ENCODE assay signal across 28 cellular contexts in the genomic region with DNA sequence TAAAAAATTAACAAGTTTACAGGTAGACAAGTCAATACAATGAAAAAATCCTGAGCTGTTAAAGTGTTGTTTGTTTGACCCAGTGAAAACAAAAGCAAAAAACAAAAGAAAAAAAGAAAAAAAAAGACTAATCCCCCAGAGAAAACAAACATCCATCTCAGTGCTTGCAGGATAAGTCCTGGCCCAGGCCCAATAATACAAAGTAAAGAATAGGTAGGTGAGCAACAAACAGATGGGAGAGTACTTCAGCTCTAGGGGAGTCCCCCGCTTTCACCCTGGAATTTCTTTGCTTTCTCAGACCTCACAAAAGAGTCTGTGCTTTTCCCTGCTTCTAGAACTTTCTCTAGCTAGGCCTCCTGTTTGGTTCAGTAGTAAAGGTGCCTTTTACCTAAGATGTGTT.
DNase-seq lines count a peak whose midpoint lies in the region; ATAC-seq, FAIRE-seq and TF ChIP-seq lines count a peak whose summit lies in the region.
"Had no signal": no experiment of that assay in that cellular context is flagged by ENCODE, and none has a peak within 500 bp of the region (broad histone marks: within the 10 kb centered on the region; RNA-seq: fewer than 3 reads in every experiment).

No MANE protein-coding gene starts in this region.

- no peak overlapping the region for H3K4me3 ChIP-seq in HUES48 (ENCODE audit: low read depth, low read length)
- H3K4me3 ChIP-seq: GM12878, thoracic aorta had no signal

- ATAC-seq in HG02885 (IDR thresholded peaks at IDR 0.05; ENCODE audit: poor library complexity, unreplicated experiment), result no peak
- ATAC-seq: GM12878; naive thymus-derived CD4-positive, alpha-beta T cell; stimulated activated naive CD8-positive, alpha-beta T cell treated with anti-CD3 and anti-CD28 coated beads, Interleukin-15, Interleukin-2, amounts not matched to agents 100 U/mL and 50 U/mL, for 24 hours had no signal

- H3K4me3 Mint-ChIP-seq in endothelial cell (ENCODE audit: unreplicated experiment) (peak overlapping the region; percentile 21), osteocyte (ENCODE audit: unreplicated experiment) (no peak overlapping the region)
- H3K4me3 Mint-ChIP-seq: activated naive CD4-positive, alpha-beta T cell treated with anti-CD3 and anti-CD28 coated beads, Interleukin-2, amount 10 ng/mL, durations not matched to agents 7 days and 5 days; activated T-helper 1 cell treated with anti-CD3 and anti-CD28 coated beads, Interleukin-12 subunit alpha, Interleukin-12 subunit beta, Interleukin-2, Interleukin-4 antibody, amounts not matched to agents 30 ng/mL and 10 ng/mL and 1 ng/mL, durations not matched to agents 14 hours and 24 hours and 36 hours; CD4-positive, CD25-positive, alpha-beta regulatory T cell; naive thymus-derived CD4-positive, alpha-beta T cell had no signal

- no peaks in the 10 kb centered on the region for H3K9me3 ChIP-seq in HUES48 (ENCODE audit: control insufficient read depth, insufficient read depth, low read length)
- H3K9me3 ChIP-seq: thoracic aorta had no signal

- H3K9me3 Mint-ChIP-seq in endothelial cell (ENCODE audit: unreplicated experiment) (no peaks in the 10 kb centered on the region), osteocyte (ENCODE audit: unreplicated experiment) (peaks cover 10% of the 10 kb centered on the region)
- H3K9me3 Mint-ChIP-seq: activated naive CD4-positive, alpha-beta T cell treated with anti-CD3 and anti-CD28 coated beads, Interleukin-2, amount 10 ng/mL, durations not matched to agents 7 days and 5 days; activated T-helper 1 cell treated with anti-CD3 and anti-CD28 coated beads, Interleukin-12 subunit alpha, Interleukin-12 subunit beta, Interleukin-2, Interleukin-4 antibody, amounts not matched to agents 30 ng/mL and 10 ng/mL and 1 ng/mL, durations not matched to agents 14 hours and 24 hours and 36 hours; naive thymus-derived CD4-positive, alpha-beta T cell had no signal

- H3K27me3 Mint-ChIP-seq in endothelial cell (ENCODE audit: unreplicated experiment) (peaks cover 8% of the 10 kb centered on the region), osteocyte (ENCODE audit: unreplicated experiment) (no peaks in the 10 kb centered on the region)

- H3K36me3 Mint-ChIP-seq in endothelial cell (ENCODE audit: low read depth, unreplicated experiment) (peaks cover 36% of the 10 kb centered on the region), osteocyte (ENCODE audit: unreplicated experiment) (peaks cover 3% of the 10 kb centered on the region)
- H3K36me3 Mint-ChIP-seq: activated naive CD4-positive, alpha-beta T cell treated with anti-CD3 and anti-CD28 coated beads, Interleukin-2, amount 10 ng/mL, durations not matched to agents 7 days and 5 days; CD4-positive, CD25-positive, alpha-beta regulatory T cell; naive thymus-derived CD4-positive, alpha-beta T cell had no signal

- H3K36me3 ChIP-seq in HUES48 (ENCODE audit: control insufficient read depth, insufficient read depth, low read length), result no peaks in the 10 kb centered on the region
- H3K36me3 ChIP-seq: thoracic aorta had no signal

- FAIRE-seq in RCC 7860 (lab: Jason Lieb, UNC), result no peak
- FAIRE-seq: D721Med, GM12878 had no signal

- peak; percentile 10 for DNase-seq in NCI-H2171 treated with DMSO at 0.1 percent for 48 hours (lab: John Stamatoyannopoulos, UW)
- no peak for DNase-seq in NCI-H2171 (lab: John Stamatoyannopoulos, UW)
- DNase-seq in endothelial cell (ENCODE audit: low spot score), result no peak
- no peak for DNase-seq in osteocyte (ENCODE audit: extremely low spot score, unreplicated experiment)
- no peak for DNase-seq in ureter (ENCODE audit: low spot score)
- DNase-seq in RCC 7860 (ENCODE audit: low spot score), result no peak
- DNase-seq: activated CD8-positive, alpha-beta memory T cell treated with anti-CD3 and anti-CD28 coated beads, Interleukin-2, amount 50 U/mL, for 4 hours; activated naive CD4-positive, alpha-beta T cell treated with anti-CD3 and anti-CD28 coated beads, Interleukin-2, amount 10 ng/mL, durations not matched to agents 7 days and 5 days; amniotic stem cell; CD4-positive, CD25-positive, alpha-beta regulatory T cell; erythroblast; GOT3; head of caudate nucleus; midbrain; naive thymus-derived CD4-positive, alpha-beta T cell; NCI-H1092 treated with DMSO at 0.1 percent for 48 hours; NCI-H1930; NCI-H748 treated with DMSO at 0.1 percent for 48 hours; nucleus accumbens; SHP77; stimulated activated naive CD8-positive, alpha-beta T cell treated with anti-CD3 and anti-CD28 coated beads, Interleukin-15, Interleukin-2, amounts not matched to agents 100 U/mL and 50 U/mL, for 24 hours; T-helper 9 cell had no signal

- 0 out of 2 replicates have a peak, but pooled peaks cover 4% of the 10 kb centered on the region for H3K27me3 ChIP-seq in HUES48 (ENCODE audit: control insufficient read depth, insufficient read depth, low read length)

- H3K9ac ChIP-seq in HUES48 (ENCODE audit: low read depth, low read length), result no peak overlapping the region

- peak overlapping the region; percentile 52 for H3K27ac Mint-ChIP-seq in endothelial cell (ENCODE audit: unreplicated experiment)
- H3K27ac Mint-ChIP-seq in osteocyte (ENCODE audit: unreplicated experiment), result peak overlapping the region; percentile 56
- H3K27ac Mint-ChIP-seq: activated naive CD4-positive, alpha-beta T cell treated with anti-CD3 and anti-CD28 coated beads, Interleukin-2, amount 10 ng/mL, durations not matched to agents 7 days and 5 days; activated T-helper 1 cell treated with anti-CD3 and anti-CD28 coated beads, Interleukin-12 subunit alpha, Interleukin-12 subunit beta, Interleukin-2, Interleukin-4 antibody, amounts not matched to agents 30 ng/mL and 10 ng/mL and 1 ng/mL, durations not matched to agents 14 hours and 24 hours and 36 hours; CD4-positive, CD25-positive, alpha-beta regulatory T cell; naive thymus-derived CD4-positive, alpha-beta T cell had no signal

- peaks cover 30% of the 10 kb centered on the region for H3K4me1 ChIP-seq in HUES48 (ENCODE audit: control insufficient read depth, insufficient read depth, low read length)

- TF ChIP-seq CTCF in endothelial cell (IDR thresholded peaks at IDR 0.05; ENCODE audit: unreplicated experiment) (no peak), osteocyte (IDR thresholded peaks at IDR 0.05) (no peak)

- H3K4me1 Mint-ChIP-seq in endothelial cell (ENCODE audit: unreplicated experiment) (peaks cover 77% of the 10 kb centered on the region), osteocyte (ENCODE audit: unreplicated experiment) (peaks cover 68% of the 10 kb centered on the region)

- H3K27ac ChIP-seq in HUES48 (ENCODE audit: low read depth, low read length), result peak overlapping the region; percentile 68
